ENCODE assay signal across 8 cellular contexts in the genomic region with DNA sequence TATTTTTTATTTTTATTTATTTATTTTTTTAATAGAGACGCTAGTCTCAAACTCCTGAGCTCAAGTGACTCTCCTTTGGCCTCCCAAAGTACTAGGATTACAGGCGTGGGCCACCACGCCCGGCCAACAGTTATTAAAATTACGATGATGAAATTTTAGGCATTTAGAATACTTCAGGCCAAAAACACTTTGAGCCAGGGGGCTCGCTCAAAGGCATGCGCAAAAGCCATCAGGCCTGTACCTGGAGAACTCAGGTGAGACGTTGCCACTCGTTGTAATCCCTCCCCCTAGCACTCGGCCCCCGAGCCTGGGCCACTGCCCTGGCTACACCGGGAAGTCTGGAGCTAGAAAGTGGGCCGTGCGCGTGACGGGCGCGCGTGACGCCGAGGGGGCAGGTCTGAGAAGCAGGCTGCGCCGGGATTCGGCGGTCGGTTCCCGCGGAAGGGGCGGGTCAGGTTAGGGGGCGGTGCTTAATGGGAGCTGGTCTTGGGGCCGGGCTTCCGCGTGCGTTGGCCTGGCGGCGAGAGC. TPM values are rescaled to one million over a fixed set of nuclear protein-coding genes. Genes with fewer than 3 reads are reported as not detected.
DNase-seq lines count a peak whose midpoint lies in the region; ATAC-seq, FAIRE-seq and TF ChIP-seq lines count a peak whose summit lies in the region.

No MANE protein-coding gene starts in this region.

- peak overlapping the region; percentile 98 for H3K27ac ChIP-seq in kidney (ENCODE audit: low read depth in 2 of 2, low read length in 2 of 2)

- H3K36me3 ChIP-seq in kidney (ENCODE audit: control insufficient read depth in 1 of 2, insufficient read depth in 2 of 2, low read length in 2 of 2): no peaks in the 10 kb centered on the region

- peaks cover 0 to 4% of the 10 kb centered on the region in 2 donors for H3K4me1 ChIP-seq in kidney (ENCODE audit: control insufficient read depth in 1 of 2, insufficient read depth in 1 of 2, low read depth in 1 of 2, low read length in 2 of 2)

- H3K9me3 ChIP-seq in kidney (ENCODE audit: control insufficient read depth in 1 of 2, low read length in 2 of 2): no peaks in the 10 kb centered on the region

- H3K4me3 ChIP-seq in kidney (ENCODE audit: low read length in 2 of 2): peak overlapping the region; percentile 75 to 79

- H3K9ac ChIP-seq in kidney (ENCODE audit: low read length in 2 of 2): peak overlapping the region; percentile 65 to 88

- intact Hi-C loops in kidney (cut with DNase I): no loop called here

- DNase-seq in AG20443 (ENCODE audit: low spot score): peak; percentile 100
- DNase-seq in NCI-H446 (lab: John Stamatoyannopoulos, UW): peak; percentile 79 to 98
- peak; percentile 99 for DNase-seq in activated CD4-positive, CD25-positive, alpha-beta regulatory T cell treated with anti-CD3 and anti-CD28 coated beads, Interleukin-2, amount 50 U/mL, for 72 hours
- peak; percentile 100 for DNase-seq in cerebellum (ENCODE audit: low spot score)
- peak; percentile 100 for DNase-seq in kidney
- DNase-seq in stimulated activated CD4-positive, alpha-beta T cell treated with anti-CD3 and anti-CD28 coated beads, Interleukin-15, amount 100 ng/mL, for 1 hour (ENCODE audit: low read depth in 1 of 2, low spot score in 1 of 2): peak; percentile 98 to 99

- no peak for FAIRE-seq in kidney (lab: Jason Lieb, UNC)

- TF ChIP-seq CTCF in kidney (IDR thresholded peaks at IDR 0.05; ENCODE audit: borderline replicate concordance, extremely low read depth, insufficient read depth): no peak

- ATAC-seq in GM19043 (IDR thresholded peaks at IDR 0.05; ENCODE audit: low read depth, unreplicated experiment): peak; percentile 90
- ATAC-seq in HG03354 (IDR thresholded peaks at IDR 0.05; ENCODE audit: poor library complexity, severe bottlenecking, unreplicated experiment): peak; percentile 94

RNA-seq across cellular contexts. Expression of gene CBFA2T2, which starts 0.3 kb away (rescaled TPM):
- total RNA-seq in cerebellum (38.4 TPM), kidney (17.3 TPM)
- polyA plus RNA-seq in kidney (ENCODE audit: insufficient read depth, low read depth, low replicate concordance): 5.5 TPM

RNA-seq across cellular contexts. Expression of gene SNTA1, which starts 46.0 kb away (rescaled TPM):
- 7.8 TPM for total RNA-seq in cerebellum
- total RNA-seq in kidney: 12.2 TPM
- polyA plus RNA-seq in kidney (ENCODE audit: insufficient read depth, low read depth, low replicate concordance): 53.6 TPM

Comparison
In these comparisons a context has a peak if more than half of its experiments do, and no peak if none do; other contexts are left out.
1. Peak in every context shown above with its lines: DNase-seq, ATAC-seq, H3K4me3 ChIP-seq and H3K27ac ChIP-seq.